17 cellular contexts compared by ENCODE assay signal in genomic region chr4:140932646-140933045, GRCh38.
DNase-seq lines count a peak whose midpoint lies in the region; ATAC-seq, FAIRE-seq and TF ChIP-seq lines count a peak whose summit lies in the region.
"Had no signal": no experiment of that assay in that cellular context is flagged by ENCODE, and none has a peak within 500 bp of the region (broad histone marks: within the 10 kb centered on the region; RNA-seq: fewer than 3 reads in every experiment).

No MANE protein-coding gene starts in this region.

- WGBS in A549 (ENCODE audit: missing lambda C conversion rate), result 66% methylated on average over 2 of the region's 2 CpGs

- FAIRE-seq in A549 (lab: Jason Lieb, UNC) (no peak), HTR-8/SVneo (lab: Jason Lieb, UNC) (peak; percentile 48)
- FAIRE-seq: GM12892, GM19239, H1 had no signal

- CTCF ChIA-PET in A549 (lab: Yijun Ruan, JAX), result no interaction called here

- no peak for DNase-seq in A549 (ENCODE audit: low read depth in 1 of 2, low spot score in 1 of 2)
- no peak for DNase-seq in HTR-8/SVneo (ENCODE audit: insufficient read length, low spot score)
- peak; percentile 18 for DNase-seq in NCI-H69 (lab: John Stamatoyannopoulos, UW)
- DNase-seq in retina, result peak; percentile 72
- DNase-seq in GDM1 (lab: John Stamatoyannopoulos, UW), result no peak
- DNase-seq: Calu3; CD4-positive, alpha-beta T cell; CD8-positive, alpha-beta memory T cell; DMS79 treated with DMSO at 0.1 percent for 48 hours; GM23248; H7; HCEC 1CT had no signal

- TF ChIP-seq CTCF in A549 (IDR thresholded peaks at IDR 0.05), result no peak

- POLR2A ChIA-PET in A549 (lab: Yijun Ruan, JAX), result no interaction called here

- H3K4me3 ChIP-seq in A549, result no peak overlapping the region
- H3K4me3 ChIP-seq: BLaER1 treated with 17β-estradiol and CSF1 and Interleukin-3, amounts not matched to agents 10 nM and 100 nM; GM23248 had no signal

- H3K4me1 ChIP-seq in A549, result peaks cover 21% of the 10 kb centered on the region; the same call in 2 of the 3 replicates
- H3K4me1 ChIP-seq: BLaER1 treated with 17β-estradiol and CSF1 and Interleukin-3, amounts not matched to agents 10 nM and 100 nM had no signal

- no peak overlapping the region for H3K27ac ChIP-seq in A549
- H3K27ac ChIP-seq: BLaER1 treated with 17β-estradiol and CSF1 and Interleukin-3, amounts not matched to agents 10 nM and 100 nM; GM23248 had no signal

- TF ChIP-seq RAD21 in A549 (conservative IDR thresholded peaks at IDR 0.05 in 1 of 2, IDR thresholded peaks at IDR 0.05 in 1 of 2), result no peak

- no peak for TF ChIP-seq EP300 in A549 (IDR thresholded peaks at IDR 0.05)

- H3K9me3 ChIP-seq in A549, result no peaks in the 10 kb centered on the region
- H3K9me3 ChIP-seq: BLaER1 treated with 17β-estradiol and CSF1 and Interleukin-3, amounts not matched to agents 10 nM and 100 nM had no signal

- no peak overlapping the region for H3K4me2 ChIP-seq in A549
- H3K4me2 ChIP-seq: BLaER1 treated with 17β-estradiol and CSF1 and Interleukin-3, amounts not matched to agents 10 nM and 100 nM had no signal

- no peak for TF ChIP-seq POLR2A in A549 (IDR thresholded peaks at IDR 0.05; ENCODE audit: low read length)

- ATAC-seq in A549 (no peak), GM18517 (IDR thresholded peaks at IDR 0.05; ENCODE audit: unreplicated experiment) (no peak)

TF ChIP-seq in A549, 52 proteins besides CTCF, POLR2A, EP300 and RAD21:
- TF ChIP-seq E2F6 (IDR thresholded peaks at IDR 0.05; ENCODE audit: borderline replicate concordance, low read depth), result no peak
- TF ChIP-seq KDM1A (IDR thresholded peaks at IDR 0.05; ENCODE audit: low read depth), result no peak
- no peak for TF ChIP-seq RNF2 (IDR thresholded peaks at IDR 0.05; ENCODE audit: borderline replicate concordance, low read depth)
- peak; percentile 68 for TF ChIP-seq MAFK (IDR thresholded peaks at IDR 0.05; ENCODE audit: partially characterized antibody)
- TF ChIP-seq HES2 (IDR thresholded peaks at IDR 0.05), result no peak
- TF ChIP-seq BHLHE40 (IDR thresholded peaks at IDR 0.05; ENCODE audit: low read depth, low read length), result no peak
- TF ChIP-seq TP53 (CRISPR knock-in tag; IDR thresholded peaks at IDR 0.05), result no peak

Comparison
In these comparisons a context has a peak if more than half of its experiments do, and no peak if none do; other contexts are left out.
1. DNase-seq: peak in NCI-H69 (single experiment) and retina (single experiment); none in A549 (0 of 2), HTR-8/SVneo (single experiment) and GDM1 (single experiment).